Comparison of ENCODE assay signal across 8 cellular contexts in genomic region chr7:20598479-20599419, GRCh38. TPM values are rescaled to one million over a fixed set of nuclear protein-coding genes. Genes with fewer than 3 reads are reported as not detected.
DNase-seq lines count a peak whose midpoint lies in the region; ATAC-seq and TF ChIP-seq lines count a peak whose summit lies in the region.

No MANE protein-coding gene starts in this region.

- no peaks in the 10 kb centered on the region for H3K9me3 ChIP-seq in SU-DHL-6 (ENCODE audit: insufficient read depth, low read length)

- H3K79me2 ChIP-seq in SU-DHL-6 (ENCODE audit: insufficient read depth, low read length), result no peaks in the 10 kb centered on the region

- ATAC-seq in HG02759 (IDR thresholded peaks at IDR 0.05; ENCODE audit: unreplicated experiment), result peak; percentile 88

- DNase-seq in AML-193 (lab: John Stamatoyannopoulos, UW) (peak; percentile 57 to 73), GM13977 (ENCODE audit: low spot score) (peak; percentile 49), NCI-H1105 treated with DMSO at 0.1 percent for 48 hours (lab: John Stamatoyannopoulos, UW) (peak; percentile 77), fibroblast of the aortic adventitia (ENCODE audit: low read depth) (peak; percentile 81), non-pigmented ciliary epithelial cell (ENCODE audit: low read depth) (peak; percentile 38), 8988T (no peak)

- no peak overlapping the region for H3K4me3 ChIP-seq in SU-DHL-6 (ENCODE audit: insufficient read depth, low read length, poor library complexity, severe bottlenecking)
- no peak overlapping the region for H3K4me3 ChIP-seq in fibroblast of the aortic adventitia (ENCODE audit: low read depth, low read length)

- TF ChIP-seq CTCF in GM13977 (IDR thresholded peaks at IDR 0.05; ENCODE audit: extremely low read depth, insufficient read depth, missing control alignments) (peak; percentile 81), SU-DHL-6 (IDR thresholded peaks at IDR 0.05; ENCODE audit: insufficient read depth, low read length, poor library complexity, severe bottlenecking) (peak; percentile 77), fibroblast of the aortic adventitia (IDR thresholded peaks at IDR 0.05; ENCODE audit: insufficient read depth, low read length) (peak; percentile 72)

- H2AFZ ChIP-seq in SU-DHL-6 (ENCODE audit: low read depth, low read length, severe bottlenecking), result no peak overlapping the region

- no peaks in the 10 kb centered on the region for H3F3A ChIP-seq in SU-DHL-6 (ENCODE audit: insufficient read depth)

- H4K20me1 ChIP-seq in SU-DHL-6 (ENCODE audit: low read depth, low read length), result no peaks in the 10 kb centered on the region

- H3K9ac ChIP-seq in SU-DHL-6 (ENCODE audit: low read length), result no peak overlapping the region

- no peak overlapping the region for H3K27ac ChIP-seq in SU-DHL-6 (ENCODE audit: low read depth, low read length)

- H3K27me3 ChIP-seq in SU-DHL-6 (ENCODE audit: low read length), result no peaks in the 10 kb centered on the region

- H3K9me2 ChIP-seq in SU-DHL-6 (replicated peaks; ENCODE audit: insufficient read depth, low read length), result no peaks in the 10 kb centered on the region

- no peak overlapping the region for H3K4me2 ChIP-seq in SU-DHL-6 (ENCODE audit: low read depth, low read length, poor library complexity, severe bottlenecking)

- in situ Hi-C loops in GM13977 (cut with MboI; ENCODE audit: low pct_unique_long_range_greater_than_20kb, low sequenced_read_pairs, unreplicated experiment), result loop anchor here (10.0 kb wide), 2 partner anchors 614 to 854 kb away; no protein-coding TSS in a partner anchor

- H3K36me3 ChIP-seq in SU-DHL-6 (ENCODE audit: low read length), result no peaks in the 10 kb centered on the region

RNA-seq across cellular contexts. Expression of gene ABCB5, which starts 16.7 kb away (rescaled TPM):
- 1.9 TPM in 1 of 2 replicates, not detected in the other for total RNA-seq in fibroblast of the aortic adventitia (ENCODE audit: low replicate concordance)
